Comparison of ENCODE assay signal across 9 cellular contexts in the genomic region with DNA sequence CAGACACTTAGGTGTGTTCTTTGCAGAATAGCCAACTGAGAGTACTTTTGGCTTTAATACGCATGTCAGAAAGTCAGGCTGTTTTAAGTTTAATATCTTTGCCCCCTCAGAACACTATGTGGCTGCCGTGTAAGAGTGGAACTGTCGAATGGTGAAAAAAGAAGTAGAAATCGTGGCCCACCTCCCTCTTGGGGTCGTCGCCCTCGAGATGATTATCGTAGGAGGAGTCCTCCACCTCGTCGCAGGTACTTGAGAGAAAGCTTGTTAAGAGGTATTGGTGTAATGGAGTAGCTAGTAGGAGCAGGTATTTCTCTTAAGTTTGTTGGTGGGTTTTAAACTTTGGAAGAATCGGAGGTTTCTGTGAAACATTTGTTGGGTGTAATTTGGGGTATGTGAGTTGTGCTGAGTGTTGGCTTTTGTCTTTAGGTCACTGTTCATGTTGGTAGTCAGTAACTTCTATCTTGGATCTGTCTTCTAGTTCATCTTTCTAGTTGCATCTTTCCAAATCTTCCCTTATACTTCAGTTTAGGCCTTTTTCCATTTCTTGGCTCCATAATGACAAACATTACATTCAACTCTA. TPM values are rescaled to one million over a fixed set of nuclear protein-coding genes. Genes with fewer than 3 reads are reported as not detected.
DNase-seq lines count a peak whose midpoint lies in the region; ATAC-seq, FAIRE-seq and TF ChIP-seq lines count a peak whose summit lies in the region.
"Had no signal": no experiment of that assay in that cellular context is flagged by ENCODE, and none has a peak within 500 bp of the region (broad histone marks: within the 10 kb centered on the region; RNA-seq: fewer than 3 reads in every experiment).

No MANE protein-coding gene starts in this region.

- H3K27ac ChIP-seq in upper lobe of right lung: no peak overlapping the region

- H3K4me3 Mint-ChIP-seq in activated naive CD4-positive, alpha-beta T cell treated with anti-CD3 and anti-CD28 coated beads, Interleukin-2, amount 50 U/mL, for 24 hours: peak overlapping the region; percentile 96
- H3K4me3 Mint-ChIP-seq in brain: peak overlapping the region; percentile 79 to 99 (median 95)

- peak overlapping the region; percentile 71 for H3K27ac Mint-ChIP-seq in activated naive CD4-positive, alpha-beta T cell treated with anti-CD3 and anti-CD28 coated beads, Interleukin-2, amount 50 U/mL, for 24 hours
- peak overlapping the region; percentile 8 to 100 (median 32) for H3K27ac Mint-ChIP-seq in brain

- no peaks in the 10 kb centered on the region for H3K27me3 ChIP-seq in upper lobe of right lung

- no peak for DNase-seq in activated naive CD4-positive, alpha-beta T cell treated with Interleukin-2 at 50 U/mL for 16 hours
- DNase-seq in mesenteric fat pad (ENCODE audit: low spot score) (peak; percentile 12), upper lobe of right lung (peak; percentile 8), GM10266 (ENCODE audit: extremely low spot score) (no peak), RCC 7860 (ENCODE audit: low spot score) (no peak)
- DNase-seq: DMS79 treated with DMSO at 0.1 percent for 48 hours had no signal

- H3K4me1 ChIP-seq in upper lobe of right lung: peaks cover 62% of the 10 kb centered on the region

- FAIRE-seq in RCC 7860 (lab: Jason Lieb, UNC): no peak

- H3K36me3 ChIP-seq in upper lobe of right lung: peaks cover 74% of the 10 kb centered on the region

- H3K9me3 ChIP-seq in upper lobe of right lung: no peaks in the 10 kb centered on the region

- intact Hi-C loops in upper lobe of right lung (cut with DNase I): no loop called here

- no peaks in the 10 kb centered on the region for H3K9me3 Mint-ChIP-seq in activated naive CD4-positive, alpha-beta T cell treated with anti-CD3 and anti-CD28 coated beads, Interleukin-2, amount 50 U/mL, for 24 hours
- H3K9me3 Mint-ChIP-seq in brain: peaks cover 0 to 38% (median 10%) of the 10 kb centered on the region in 5 experiments

- no peaks in the 10 kb centered on the region for H3K27me3 Mint-ChIP-seq in activated naive CD4-positive, alpha-beta T cell treated with anti-CD3 and anti-CD28 coated beads, Interleukin-2, amount 50 U/mL, for 24 hours
- H3K27me3 Mint-ChIP-seq in brain: peaks cover 34% of the 10 kb centered on the region

- TF ChIP-seq CTCF in brain (conservative IDR thresholded peaks at IDR 0.05) (no peak), upper lobe of right lung (IDR thresholded peaks at IDR 0.05) (no peak), GM10266 (IDR thresholded peaks at IDR 0.05; ENCODE audit: control insufficient read depth, insufficient read depth, low read depth, missing control alignments) (no peak)

- ATAC-seq in upper lobe of right lung: no peak
- no peak for ATAC-seq in GM18867 (IDR thresholded peaks at IDR 0.05; ENCODE audit: unreplicated experiment)

- peaks cover 60% of the 10 kb centered on the region for H3K4me1 Mint-ChIP-seq in activated naive CD4-positive, alpha-beta T cell treated with anti-CD3 and anti-CD28 coated beads, Interleukin-2, amount 50 U/mL, for 24 hours
- peaks cover 72% of the 10 kb centered on the region for H3K4me1 Mint-ChIP-seq in brain

- H3K36me3 Mint-ChIP-seq in activated naive CD4-positive, alpha-beta T cell treated with anti-CD3 and anti-CD28 coated beads, Interleukin-2, amount 50 U/mL, for 24 hours: peaks cover 50% of the 10 kb centered on the region
- H3K36me3 Mint-ChIP-seq in brain: peaks cover 99% of the 10 kb centered on the region

- peak overlapping the region; percentile 99 for H3K4me3 ChIP-seq in upper lobe of right lung

RNA-seq across cellular contexts. Expression of a gene that starts 4.7 kb away (rescaled TPM):
- 187 TPM for polyA plus RNA-seq in brain (ENCODE audit: insufficient read depth, low read depth, low replicate concordance)
- total RNA-seq in mesenteric fat pad (214 TPM), upper lobe of right lung (169 TPM)

RNA-seq across cellular contexts. Expression of a gene that starts 51.5 kb away (rescaled TPM):
- polyA plus RNA-seq in brain (ENCODE audit: insufficient read depth, low read depth, low replicate concordance): 39.2 TPM
- 31.2 TPM for total RNA-seq in mesenteric fat pad
- total RNA-seq in upper lobe of right lung: 27.8 TPM

Comparison
In these comparisons a context has a peak if more than half of its experiments do, and no peak if none do; other contexts are left out.
1. DNase-seq: peak in mesenteric fat pad (single experiment) and upper lobe of right lung (single experiment); none in activated naive CD4-positive, alpha-beta T cell treated with Interleukin-2 at 50 U/mL for 16 hours (single experiment), GM10266 (single experiment) and RCC 7860 (single experiment).